1 cellular context compared by ENCODE assay signal in the genomic region with DNA sequence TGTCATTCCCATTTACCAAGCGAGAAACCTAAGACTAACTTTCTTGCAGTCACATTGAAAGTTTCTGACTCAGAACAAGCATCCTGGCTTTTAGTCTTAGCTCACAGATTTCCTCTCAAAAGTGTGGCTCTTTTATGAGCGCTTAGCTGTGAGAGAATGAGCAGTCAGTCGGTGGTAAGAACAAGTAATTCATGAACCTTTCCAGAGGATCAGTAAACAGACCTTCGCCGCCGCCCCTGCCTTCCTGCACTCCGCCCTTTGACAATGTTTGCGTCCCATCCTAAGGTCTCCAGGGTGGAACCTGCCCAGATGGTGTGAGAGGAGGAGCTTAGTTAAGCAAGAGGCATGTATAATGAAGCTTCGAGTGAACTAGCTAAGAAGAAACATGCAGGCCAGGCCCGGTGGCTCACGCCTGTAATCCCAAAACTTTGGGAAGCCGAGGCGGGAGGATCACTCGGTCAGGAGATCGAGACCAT.
TF ChIP-seq lines count a peak whose summit lies in the region.

No MANE protein-coding gene starts in this region.

TF ChIP-seq in HepG2, 621 proteins besides CTCF, POLR2A, EP300 and RAD21 (continued from another document and continues in another):
- no peak for TF ChIP-seq DDIT3 (CRISPR knock-in tag; IDR thresholded peaks at IDR 0.05)
- no peak for TF ChIP-seq SYNCRIP (IDR thresholded peaks at IDR 0.05; ENCODE audit: insufficient read depth, low read depth, low read length)
- TF ChIP-seq NFATC3 (CRISPR knock-in tag; IDR thresholded peaks at IDR 0.05) = no peak
- TF ChIP-seq ZSCAN30 (CRISPR knock-in tag; IDR thresholded peaks at IDR 0.05) = no peak
- TF ChIP-seq ZNF3 (CRISPR knock-in tag; IDR thresholded peaks at IDR 0.05) = peak; percentile 90
- TF ChIP-seq ZNF644 (CRISPR knock-in tag; IDR thresholded peaks at IDR 0.05; ENCODE audit: low read depth) = peak; percentile 80
- TF ChIP-seq KLF16 (CRISPR knock-in tag; IDR thresholded peaks at IDR 0.05) = 0 out of 4 replicates have a peak, but pooled peaks of 1 of the 2 experiments have one; percentile 30
- TF ChIP-seq POGZ (CRISPR knock-in tag; IDR thresholded peaks at IDR 0.05) = peak; percentile 85
- peak; percentile 60; the same call in 1 of the 2 replicates for TF ChIP-seq ZMAT3 (CRISPR knock-in tag; conservative IDR thresholded peaks at IDR 0.05)
- no peak for TF ChIP-seq CBX1 (IDR thresholded peaks at IDR 0.05; ENCODE audit: low read depth)
- peak; percentile 60; the same call in 1 of the 2 replicates for TF ChIP-seq ESRRA (CRISPR knock-in tag; IDR thresholded peaks at IDR 0.05; ENCODE audit: low read depth)
- TF ChIP-seq KLF15 (CRISPR knock-in tag; IDR thresholded peaks at IDR 0.05; ENCODE audit: borderline replicate concordance) = no peak
- no peak for TF ChIP-seq ZNF33A (CRISPR knock-in tag; IDR thresholded peaks at IDR 0.05; ENCODE audit: borderline replicate concordance)
- TF ChIP-seq ZHX1 (CRISPR knock-in tag; IDR thresholded peaks at IDR 0.05; ENCODE audit: low read depth) = no peak; the same call in 1 of the 2 replicates
- peak; percentile 60; the same call in 1 of the 2 replicates for TF ChIP-seq ZNF724P (CRISPR knock-in tag; IDR thresholded peaks at IDR 0.05; ENCODE audit: borderline replicate concordance)
- no peak for TF ChIP-seq GTF3A (CRISPR knock-in tag; conservative IDR thresholded peaks at IDR 0.05)
- TF ChIP-seq DR1 (CRISPR knock-in tag; IDR thresholded peaks at IDR 0.05) = no peak
- 0 out of 2 replicates have a peak, but pooled peaks have one; percentile 3 for TF ChIP-seq SMYD3 (CRISPR knock-in tag; IDR thresholded peaks at IDR 0.05)
- no peak for TF ChIP-seq KAT7 (CRISPR knock-in tag; IDR thresholded peaks at IDR 0.05; ENCODE audit: borderline replicate concordance)
- TF ChIP-seq, protein P1, sequence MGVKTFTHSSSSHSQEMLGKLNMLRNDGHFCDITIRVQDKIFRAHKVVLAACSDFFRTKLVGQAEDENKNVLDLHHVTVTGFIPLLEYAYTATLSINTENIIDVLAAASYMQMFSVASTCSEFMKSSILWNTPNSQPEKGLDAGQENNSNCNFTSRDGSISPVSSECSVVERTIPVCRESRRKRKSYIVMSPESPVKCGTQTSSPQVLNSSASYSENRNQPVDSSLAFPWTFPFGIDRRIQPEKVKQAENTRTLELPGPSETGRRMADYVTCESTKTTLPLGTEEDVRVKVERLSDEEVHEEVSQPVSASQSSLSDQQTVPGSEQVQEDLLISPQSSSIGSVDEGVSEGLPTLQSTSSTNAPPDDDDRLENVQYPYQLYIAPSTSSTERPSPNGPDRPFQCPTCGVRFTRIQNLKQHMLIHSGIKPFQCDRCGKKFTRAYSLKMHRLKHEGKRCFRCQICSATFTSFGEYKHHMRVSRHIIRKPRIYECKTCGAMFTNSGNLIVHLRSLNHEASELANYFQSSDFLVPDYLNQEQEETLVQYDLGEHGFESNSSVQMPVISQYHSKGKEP (CRISPR knock-in tag; IDR thresholded peaks at IDR 0.05) = no peak
- TF ChIP-seq MEIS2 (CRISPR knock-in tag; IDR thresholded peaks at IDR 0.05) = no peak
- TF ChIP-seq ZNF839 (CRISPR knock-in tag; IDR thresholded peaks at IDR 0.05; ENCODE audit: borderline replicate concordance) = no peak
- peak; percentile 28 to 40; a peak in 1 of 4 replicates for TF ChIP-seq HMGXB4 (CRISPR knock-in tag; IDR thresholded peaks at IDR 0.05; ENCODE audit: borderline replicate concordance in 1 of 2, low read depth in 1 of 2)
- no peak for TF ChIP-seq RFXANK (CRISPR knock-in tag; IDR thresholded peaks at IDR 0.05)
- TF ChIP-seq ZNF282 (IDR thresholded peaks at IDR 0.05; ENCODE audit: partially characterized antibody) = no peak
- peak; percentile 25; the same call in 1 of the 2 replicates for TF ChIP-seq ELF3 (CRISPR knock-in tag; IDR thresholded peaks at IDR 0.05)
- no peak for TF ChIP-seq ZNF383 (CRISPR knock-in tag; IDR thresholded peaks at IDR 0.05; ENCODE audit: borderline replicate concordance)
- TF ChIP-seq, protein P2, sequence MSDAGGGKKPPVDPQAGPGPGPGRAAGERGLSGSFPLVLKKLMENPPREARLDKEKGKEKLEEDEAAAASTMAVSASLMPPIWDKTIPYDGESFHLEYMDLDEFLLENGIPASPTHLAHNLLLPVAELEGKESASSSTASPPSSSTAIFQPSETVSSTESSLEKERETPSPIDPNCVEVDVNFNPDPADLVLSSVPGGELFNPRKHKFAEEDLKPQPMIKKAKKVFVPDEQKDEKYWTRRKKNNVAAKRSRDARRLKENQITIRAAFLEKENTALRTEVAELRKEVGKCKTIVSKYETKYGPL (CRISPR knock-in tag; IDR thresholded peaks at IDR 0.05) = no peak
- 0 out of 2 replicates have a peak, but pooled peaks have one; percentile 49 for TF ChIP-seq ZFP1 (CRISPR knock-in tag; IDR thresholded peaks at IDR 0.05)
- peak; percentile 87 for TF ChIP-seq ZFX (CRISPR knock-in tag; IDR thresholded peaks at IDR 0.05; ENCODE audit: low read depth)
- TF ChIP-seq, protein P3, sequence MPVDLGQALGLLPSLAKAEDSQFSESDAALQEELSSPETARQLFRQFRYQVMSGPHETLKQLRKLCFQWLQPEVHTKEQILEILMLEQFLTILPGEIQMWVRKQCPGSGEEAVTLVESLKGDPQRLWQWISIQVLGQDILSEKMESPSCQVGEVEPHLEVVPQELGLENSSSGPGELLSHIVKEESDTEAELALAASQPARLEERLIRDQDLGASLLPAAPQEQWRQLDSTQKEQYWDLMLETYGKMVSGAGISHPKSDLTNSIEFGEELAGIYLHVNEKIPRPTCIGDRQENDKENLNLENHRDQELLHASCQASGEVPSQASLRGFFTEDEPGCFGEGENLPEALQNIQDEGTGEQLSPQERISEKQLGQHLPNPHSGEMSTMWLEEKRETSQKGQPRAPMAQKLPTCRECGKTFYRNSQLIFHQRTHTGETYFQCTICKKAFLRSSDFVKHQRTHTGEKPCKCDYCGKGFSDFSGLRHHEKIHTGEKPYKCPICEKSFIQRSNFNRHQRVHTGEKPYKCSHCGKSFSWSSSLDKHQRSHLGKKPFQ (CRISPR knock-in tag; IDR thresholded peaks at IDR 0.05; ENCODE audit: insufficient replicate concordance) = no peak
- no peak for TF ChIP-seq ZNF136 (CRISPR knock-in tag; IDR thresholded peaks at IDR 0.05; ENCODE audit: low read depth)
- TF ChIP-seq ZNF484 (CRISPR knock-in tag; IDR thresholded peaks at IDR 0.05; ENCODE audit: borderline replicate concordance, low read depth) = no peak
- TF ChIP-seq ZMYM4 (CRISPR knock-in tag; IDR thresholded peaks at IDR 0.05) = peak; percentile 92
- no peak for TF ChIP-seq CENPT (CRISPR knock-in tag; IDR thresholded peaks at IDR 0.05; ENCODE audit: low read depth)
- no peak for TF ChIP-seq ZNF251 (CRISPR knock-in tag; IDR thresholded peaks at IDR 0.05)
- TF ChIP-seq ZNF747 (CRISPR knock-in tag; IDR thresholded peaks at IDR 0.05; ENCODE audit: borderline replicate concordance) = no peak
- no peak for TF ChIP-seq NFE2 (CRISPR knock-in tag; IDR thresholded peaks at IDR 0.05)
- no peak for TF ChIP-seq TMF1 (CRISPR knock-in tag; IDR thresholded peaks at IDR 0.05; ENCODE audit: low read depth)
- TF ChIP-seq RARG (CRISPR knock-in tag; IDR thresholded peaks at IDR 0.05; ENCODE audit: low read depth) = no peak
- TF ChIP-seq, protein P4, sequence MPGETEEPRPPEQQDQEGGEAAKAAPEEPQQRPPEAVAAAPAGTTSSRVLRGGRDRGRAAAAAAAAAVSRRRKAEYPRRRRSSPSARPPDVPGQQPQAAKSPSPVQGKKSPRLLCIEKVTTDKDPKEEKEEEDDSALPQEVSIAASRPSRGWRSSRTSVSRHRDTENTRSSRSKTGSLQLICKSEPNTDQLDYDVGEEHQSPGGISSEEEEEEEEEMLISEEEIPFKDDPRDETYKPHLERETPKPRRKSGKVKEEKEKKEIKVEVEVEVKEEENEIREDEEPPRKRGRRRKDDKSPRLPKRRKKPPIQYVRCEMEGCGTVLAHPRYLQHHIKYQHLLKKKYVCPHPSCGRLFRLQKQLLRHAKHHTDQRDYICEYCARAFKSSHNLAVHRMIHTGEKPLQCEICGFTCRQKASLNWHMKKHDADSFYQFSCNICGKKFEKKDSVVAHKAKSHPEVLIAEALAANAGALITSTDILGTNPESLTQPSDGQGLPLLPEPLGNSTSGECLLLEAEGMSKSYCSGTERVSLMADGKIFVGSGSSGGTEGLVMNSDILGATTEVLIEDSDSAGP (CRISPR knock-in tag; IDR thresholded peaks at IDR 0.05; ENCODE audit: borderline replicate concordance) = peak; percentile 43
- no peak for TF ChIP-seq MATR3 (CRISPR knock-in tag; IDR thresholded peaks at IDR 0.05)
- TF ChIP-seq ZNF709 (CRISPR knock-in tag; IDR thresholded peaks at IDR 0.05) = no peak
- peak; percentile 41; the same call in 1 of the 2 replicates for TF ChIP-seq NR2F2 (IDR thresholded peaks at IDR 0.05; ENCODE audit: borderline replicate concordance, low read depth)
- TF ChIP-seq GABPA (IDR thresholded peaks at IDR 0.05; ENCODE audit: low read depth, low read length) = no peak
- TF ChIP-seq GABPA (CRISPR knock-in tag; IDR thresholded peaks at IDR 0.05; ENCODE audit: low read depth) = no peak
- no peak for TF ChIP-seq ZIK1 (CRISPR knock-in tag; IDR thresholded peaks at IDR 0.05; ENCODE audit: borderline replicate concordance, low read depth)
- TF ChIP-seq ZNF225 (CRISPR knock-in tag; IDR thresholded peaks at IDR 0.05) = no peak
- TF ChIP-seq ZNF382 (CRISPR knock-in tag; IDR thresholded peaks at IDR 0.05; ENCODE audit: borderline replicate concordance) = no peak
- TF ChIP-seq ZNF879 (CRISPR knock-in tag; IDR thresholded peaks at IDR 0.05) = no peak
- TF ChIP-seq ZSCAN22 (CRISPR knock-in tag; IDR thresholded peaks at IDR 0.05) = peak; percentile 91
- TF ChIP-seq ZBTB8A (CRISPR knock-in tag; IDR thresholded peaks at IDR 0.05; ENCODE audit: borderline replicate concordance, low read depth) = no peak
- no peak; the same call in 1 of the 2 replicates for TF ChIP-seq CHD4 (IDR thresholded peaks at IDR 0.05; ENCODE audit: borderline replicate concordance, low read length)
- TF ChIP-seq, protein P5, sequence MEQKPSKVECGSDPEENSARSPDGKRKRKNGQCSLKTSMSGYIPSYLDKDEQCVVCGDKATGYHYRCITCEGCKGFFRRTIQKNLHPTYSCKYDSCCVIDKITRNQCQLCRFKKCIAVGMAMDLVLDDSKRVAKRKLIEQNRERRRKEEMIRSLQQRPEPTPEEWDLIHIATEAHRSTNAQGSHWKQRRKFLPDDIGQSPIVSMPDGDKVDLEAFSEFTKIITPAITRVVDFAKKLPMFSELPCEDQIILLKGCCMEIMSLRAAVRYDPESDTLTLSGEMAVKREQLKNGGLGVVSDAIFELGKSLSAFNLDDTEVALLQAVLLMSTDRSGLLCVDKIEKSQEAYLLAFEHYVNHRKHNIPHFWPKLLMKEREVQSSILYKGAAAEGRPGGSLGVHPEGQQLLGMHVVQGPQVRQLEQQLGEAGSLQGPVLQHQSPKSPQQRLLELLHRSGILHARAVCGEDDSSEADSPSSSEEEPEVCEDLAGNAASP (CRISPR knock-in tag; IDR thresholded peaks at IDR 0.05; ENCODE audit: borderline replicate concordance) = no peak
- TF ChIP-seq CCDC6 (CRISPR knock-in tag; IDR thresholded peaks at IDR 0.05) = no peak
- TF ChIP-seq ZNF510 (CRISPR knock-in tag; IDR thresholded peaks at IDR 0.05; ENCODE audit: low read depth) = no peak
- TF ChIP-seq ZNF563 (CRISPR knock-in tag; IDR thresholded peaks at IDR 0.05) = no peak
- TF ChIP-seq ZNF777 (CRISPR knock-in tag; IDR thresholded peaks at IDR 0.05) = no peak
- TF ChIP-seq NCOA2 (CRISPR knock-in tag; IDR thresholded peaks at IDR 0.05) = peak; percentile 70
- no peak for TF ChIP-seq ZNF143 (CRISPR knock-in tag; IDR thresholded peaks at IDR 0.05)
- no peak for TF ChIP-seq ZNF101 (CRISPR knock-in tag; IDR thresholded peaks at IDR 0.05; ENCODE audit: borderline replicate concordance, low read depth)
- TF ChIP-seq ZNF552 (CRISPR knock-in tag; IDR thresholded peaks at IDR 0.05; ENCODE audit: borderline replicate concordance) = no peak
